18 cellular contexts compared by ENCODE assay signal in genomic region chr16:83830769-83831450, GRCh38. TPM values are rescaled to one million over a fixed set of nuclear protein-coding genes. Genes with fewer than 3 reads are reported as not detected.
A peak's percentile ranks its signal among the peaks of the same experiment; 100 is the strongest.
DNase-seq lines count a peak whose midpoint lies in the region; ATAC-seq, FAIRE-seq and TF ChIP-seq lines count a peak whose summit lies in the region.
"Had no signal": no experiment of that assay in that cellular context is flagged by ENCODE, and none has a peak within 500 bp of the region (broad histone marks: within the 10 kb centered on the region; RNA-seq: fewer than 3 reads in every experiment).

No MANE protein-coding gene starts in this region.

- H3K9ac ChIP-seq in H1 (replicated peaks in 1 of 4; ENCODE audit: extremely low read depth in 1 of 4, low read depth in 3 of 4, low read length in 3 of 4), result no peak overlapping the region

- 81% methylated on average over 13 of the region's 13 CpGs; no CpG with 5 or more reads in 1 of the 2 experiments for WGBS in H1 (ENCODE audit: extremely low coverage in 1 of 2, insufficient coverage in 1 of 2, insufficient read length in 1 of 2, insufficient replicate concordance in 2 of 2, low coverage in 1 of 2, low lambda C conversion rate in 2 of 2, missing lambda C conversion rate in 1 of 2), 2 experiments

- DNase-seq in GM23338 (ENCODE audit: low spot score) (no peak), WTC11 (ENCODE audit: low spot score) (no peak), H1 (ENCODE audit: low read depth in 1 of 2, low spot score in 2 of 2) (no peak), retina (peak; percentile 16), ascending aorta (ENCODE audit: low spot score in 2 of 2) (no peak), NCI-H82 (lab: John Stamatoyannopoulos, UW) (no peak), left ventricle myocardium superior (no peak)
- no peak for DNase-seq in activated naive CD4-positive, alpha-beta T cell treated with Interleukin-2 at 50 U/mL for 16 hours
- DNase-seq: C1 segment of cervical spinal cord; Calu3; CD4-positive, alpha-beta T cell; DMS 273 treated with DMSO at 0.1 percent for 48 hours; DMS79; GDM1; H7 had no signal

- H3K36me3 ChIP-seq in GM23338 (ENCODE audit: insufficient read depth) (no peaks in the 10 kb centered on the region), H1 (ENCODE audit: control insufficient read depth in 2 of 4, insufficient read depth in 4 of 4, low read length in 3 of 4) (no peaks in the 10 kb centered on the region), ascending aorta (no peaks in the 10 kb centered on the region)

- H3K23me2 ChIP-seq in H1 (ENCODE audit: low read depth, low read length), result no peaks in the 10 kb centered on the region

- H3K4me3 ChIP-seq in GM23338, result no peak overlapping the region
- H3K4me3 ChIP-seq in H1 (ENCODE audit: extremely low read depth in 1 of 4, insufficient read depth in 2 of 4, low read depth in 3 of 4, low read length in 4 of 4), result no peak overlapping the region
- H3K4me3 ChIP-seq in ascending aorta, result no peak overlapping the region

- H3K27me3 ChIP-seq in GM23338 (ENCODE audit: insufficient read depth) (no peaks in the 10 kb centered on the region), H1 (replicated peaks in 1 of 4; ENCODE audit: control insufficient read depth in 3 of 4, extremely low read depth in 1 of 4, insufficient read depth in 3 of 4, low read length in 3 of 4) (no peaks in the 10 kb centered on the region), ascending aorta (no peaks in the 10 kb centered on the region)

- no peak for TF ChIP-seq POLR2A in H1 (IDR thresholded peaks at IDR 0.05; ENCODE audit: control extremely low read depth in 1 of 2, low read depth in 2 of 2, low read length in 2 of 2)

- H2AK5ac ChIP-seq in H1 (ENCODE audit: low read depth, low read length), result no peak overlapping the region

- FAIRE-seq in H1 (lab: Jason Lieb, UNC), result no peak
- FAIRE-seq: A204.1 had no signal

- no peak overlapping the region for H2AFZ ChIP-seq in GM23338
- no peak overlapping the region for H2AFZ ChIP-seq in H1 (ENCODE audit: low read length)

- H3K18ac ChIP-seq in H1 (ENCODE audit: extremely low read depth, low read length), result peak overlapping the region; percentile 5

- H3K4me2 ChIP-seq in GM23338, result 0 out of 2 replicates have a peak overlapping the region, but pooled peaks have one; percentile 49
- H3K4me2 ChIP-seq in H1 (ENCODE audit: insufficient read depth in 1 of 2, low read depth in 2 of 2, low read length in 2 of 2), result no peak overlapping the region

- no peak overlapping the region for H4K5ac ChIP-seq in H1 (ENCODE audit: insufficient read length, low read depth, low read length)

- no peak for ATAC-seq in GM23338
- no peak for ATAC-seq in WTC11
- ATAC-seq in left ventricle myocardium superior, result no peak

- H3K27ac Mint-ChIP-seq in GM23338 (no peak overlapping the region), WTC11 (peak overlapping the region; percentile 70)
- H3K27ac Mint-ChIP-seq: B cell; CD4-positive, alpha-beta T cell had no signal

- H3K36me3 Mint-ChIP-seq in GM23338 (ENCODE audit: low read depth), result peaks cover 12% of the 10 kb centered on the region
- H3K36me3 Mint-ChIP-seq in WTC11, result peaks cover 19% of the 10 kb centered on the region

- H3K4me3 Mint-ChIP-seq in GM23338 (no peak overlapping the region), WTC11 (no peak overlapping the region)
- H3K4me3 Mint-ChIP-seq: B cell; CD4-positive, alpha-beta T cell; IgD-negative memory B cell had no signal

- H2BK120ac ChIP-seq in H1 (replicated peaks; ENCODE audit: low read depth, low read length), result peak overlapping the region; percentile 58

- no peak for TF ChIP-seq RAD21 in H1 (IDR thresholded peaks at IDR 0.05 in 1 of 2, conservative IDR thresholded peaks at IDR 0.05 in 1 of 2; ENCODE audit: low read depth in 2 of 2, low read length in 2 of 2)

- H3K27me3 Mint-ChIP-seq in GM23338 (ENCODE audit: insufficient read depth, low read depth, poor library complexity) (peaks cover 4% of the 10 kb centered on the region), WTC11 (ENCODE audit: low read depth) (peaks cover 4% of the 10 kb centered on the region)
- H3K27me3 Mint-ChIP-seq: CD4-positive, alpha-beta T cell had no signal

- H3K27ac ChIP-seq in GM23338 (ENCODE audit: low read depth) (peak overlapping the region; percentile 17; the same call in 1 of the 2 replicates), H1 (ENCODE audit: low read depth, low read length) (no peak overlapping the region), ascending aorta (no peak overlapping the region)

- H4K20me1 ChIP-seq in GM23338 (replicated peaks; ENCODE audit: insufficient read depth) (no peaks in the 10 kb centered on the region), H1 (replicated peaks in 1 of 2; ENCODE audit: control insufficient read depth in 1 of 2, insufficient read depth in 2 of 2, low read length in 2 of 2) (no peaks in the 10 kb centered on the region)

- no peak overlapping the region for H3K56ac ChIP-seq in H1 (replicated peaks; ENCODE audit: insufficient read length, low read depth, low read length)

- POLR2A ChIA-PET in WTC11 (lab: Charles Lee) (no interaction called here), H1 (lab: Charles Lee; ENCODE audit: partially characterized antibody) (interaction anchor here (5.8 kb wide), 1 partner anchor 11 kb away, joined by 54 read pairs; no protein-coding TSS in a partner anchor)

- no peak overlapping the region for H3K14ac ChIP-seq in H1 (ENCODE audit: insufficient read length)

- H3K79me2 ChIP-seq in GM23338 (replicated peaks; ENCODE audit: insufficient read depth) (no peaks in the 10 kb centered on the region), H1 (ENCODE audit: control insufficient read depth in 1 of 2, insufficient read depth in 2 of 2, low read length in 2 of 2) (no peaks in the 10 kb centered on the region)

- H3K9me3 ChIP-seq in H1 (ENCODE audit: insufficient read depth in 2 of 2, low read depth in 1 of 2, low read length in 1 of 2) (peaks cover 9 to 13% of the 10 kb centered on the region in 2 experiments), ascending aorta (no peaks in the 10 kb centered on the region)

- peak overlapping the region; percentile 29 for H2BK12ac ChIP-seq in H1 (ENCODE audit: low read depth, low read length)

- no peaks in the 10 kb centered on the region for H3F3A ChIP-seq in GM23338 (replicated peaks; ENCODE audit: low read depth)

- H3K4me1 ChIP-seq in GM23338 (ENCODE audit: insufficient read depth), result peaks cover 26% of the 10 kb centered on the region; the same call in 1 of the 2 replicates
- H3K4me1 ChIP-seq in H1 (replicated peaks in 1 of 4; ENCODE audit: control insufficient read depth in 3 of 4, insufficient read depth in 4 of 4, low read length in 3 of 4), result peaks cover 6 to 20% (median 8%) of the 10 kb centered on the region in 4 experiments
- no peaks in the 10 kb centered on the region for H3K4me1 ChIP-seq in ascending aorta

- peak overlapping the region; percentile 53; the same call in 1 of the 2 replicates for H2BK15ac ChIP-seq in H1 (ENCODE audit: low read length)

- no peaks in the 10 kb centered on the region for H3K9me2 ChIP-seq in GM23338 (ENCODE audit: insufficient read depth)

- peak overlapping the region; percentile 59 for H4K91ac ChIP-seq in H1 (replicated peaks; ENCODE audit: insufficient read length, low read length)

- H3K4ac ChIP-seq in H1 (replicated peaks; ENCODE audit: insufficient read length, low read depth, low read length), result peak overlapping the region; percentile 76

- H3K23ac ChIP-seq in H1 (ENCODE audit: insufficient read length), result no peak overlapping the region

- peak overlapping the region; percentile 55; the same call in 1 of the 2 replicates for H2BK20ac ChIP-seq in H1 (ENCODE audit: low read length)

- CTCF ChIA-PET in WTC11 (lab: Charles Lee), result interaction anchor here (0.8 to 1.2 kb wide), 4 partner anchors 17 to 69 kb away, joined by 3 to 5 read pairs (median 3); partner anchors contain the start of gene MLYCD
- CTCF ChIA-PET in H1 (lab: Charles Lee; ENCODE audit: partially characterized antibody), result interaction anchor here (0.6 to 1.6 kb wide), 7 partner anchors 47 to 215 kb away, joined by 3 to 4 read pairs (median 3); partner anchors contain the start of gene OSGIN1

- H3K9me3 Mint-ChIP-seq in GM23338, result peaks cover 25% of the 10 kb centered on the region
- H3K9me3 Mint-ChIP-seq in WTC11, result peaks cover 16% of the 10 kb centered on the region
- H3K9me3 Mint-ChIP-seq: CD4-positive, alpha-beta T cell; IgD-negative memory B cell had no signal

- H4K8ac ChIP-seq in H1 (ENCODE audit: extremely low read depth, insufficient read depth, low read length), result no peak overlapping the region

- H2BK5ac ChIP-seq in H1 (ENCODE audit: low read depth, low read length), result 0 out of 2 replicates have a peak overlapping the region, but pooled peaks have one; percentile 3

- TF ChIP-seq CTCF in GM23338 (conservative IDR thresholded peaks at IDR 0.05; ENCODE audit: low read depth in 2 of 2) (no peak; a peak in 1 of 4 replicates), WTC11 (IDR thresholded peaks at IDR 0.05) (no peak), H1 (IDR thresholded peaks at IDR 0.05; ENCODE audit: control extremely low read depth in 1 of 3, insufficient read depth in 1 of 3, low read depth in 1 of 3, low read length in 3 of 3) (no peak), ascending aorta (IDR thresholded peaks at IDR 0.05) (no peak)

- H3K4me1 Mint-ChIP-seq in GM23338, result peaks cover 37% of the 10 kb centered on the region
- H3K4me1 Mint-ChIP-seq in WTC11, result peaks cover 55% of the 10 kb centered on the region

- intact Hi-C loops in ascending aorta (cut with DNase I) (no loop called here), left ventricle myocardium superior (cut with micrococcal nuclease) (loop anchor here (10.0 kb wide), 1 partner anchor 54 kb away; no protein-coding TSS in a partner anchor)

- no peaks in the 10 kb centered on the region for H3K79me1 ChIP-seq in H1 (ENCODE audit: low read depth, low read length)

- TF ChIP-seq EP300 in H1 (IDR thresholded peaks at IDR 0.05; ENCODE audit: borderline replicate concordance in 1 of 2, low read depth in 2 of 2, low read length in 2 of 2), result no peak

TF ChIP-seq in WTC11, 78 proteins besides CTCF, POLR2A, EP300 and RAD21 (continues in another document):
- no peak for TF ChIP-seq RELA (CRISPR knock-in tag; IDR thresholded peaks at IDR 0.05; ENCODE audit: borderline replicate concordance)

RNA-seq across cellular contexts. Expression of gene HSBP1, which starts 23.1 kb away (rescaled TPM):
- total RNA-seq in GM23338 (2014; rRNA removed; shearing (Covaris generic)), result 44.5 and 71.0 TPM in 2 replicates
- polyA plus RNA-seq in GM23338 (2016; fragmentation: Nextera tagmentation; extraction: Ambion mirVana) (817 and 832 TPM in 2 replicates), H1 (2011; rRNA removed) (56.3 and 78.4 TPM in 2 replicates)
- total RNA-seq in WTC11 (2021) (197 to 237 TPM (median 229 TPM) in 3 replicates), ascending aorta (13.5 TPM), left ventricle myocardium superior (176 TPM)
- total RNA-seq in H1 (2021; fragmentation: NEBNext Ultra II Directional; extraction: Animal tissue kit (Norgen Biotek cat#: 25700)), result 216 and 219 TPM in 2 replicates
- polyA plus RNA-seq in H1 (2011; cell fraction: cytosol; rRNA removed), result 125 TPM
- 96.5 TPM for polyA plus RNA-seq in H1 (2011; cell fraction: nucleus; rRNA removed)
- polyA plus RNA-seq in H1 (2012, experiment 1 of 2), result 163 to 277 TPM (median 180 TPM) in 4 replicates
- 12.1 TPM for polyA plus RNA-seq in H1 (2012, experiment 2 of 2)
- polyA plus RNA-seq in H1 (2013, experiment 1 of 2), result 209 TPM
- polyA plus RNA-seq in H1 (2013, experiment 2 of 2), result 210 TPM
- 108 and 137 TPM in 2 replicates for polyA minus RNA-seq in H1 (2011; rRNA and poly(A)+ RNA removed)
- polyA minus RNA-seq in H1 (2011; cell fraction: cytosol; rRNA and poly(A)+ RNA removed), result 50.3 TPM
- 39.2 TPM for polyA minus RNA-seq in H1 (2011; cell fraction: nucleus; rRNA and poly(A)+ RNA removed)
